9 cellular contexts compared by ENCODE assay signal in genomic region chr6:56046576-56046975, GRCh38.
DNase-seq lines count a peak whose midpoint lies in the region; ATAC-seq and TF ChIP-seq lines count a peak whose summit lies in the region.
"Had no signal": no experiment of that assay in that cellular context is flagged by ENCODE, and none has a peak within 500 bp of the region (broad histone marks: within the 10 kb centered on the region; RNA-seq: fewer than 3 reads in every experiment).

No MANE protein-coding gene starts in this region.

- no peak overlapping the region for H2AFZ ChIP-seq in fibroblast of lung (ENCODE audit: low read length)

- no peak overlapping the region for H3K4me2 ChIP-seq in fibroblast of lung (ENCODE audit: extremely low read depth, insufficient read depth, low read length)
- peak overlapping the region; percentile 29 for H3K4me2 ChIP-seq in skeletal muscle satellite cell (ENCODE audit: low read length)

- DNase-seq in SJCRH30 (peak; percentile 42 to 49), fibroblast of lung (ENCODE audit: low read depth in 2 of 2) (peak; percentile 69 to 88), NCI-H1417 treated with DMSO at 0.1 percent for 48 hours (lab: John Stamatoyannopoulos, UW) (no peak)
- no peak for DNase-seq in central memory CD4-positive, alpha-beta T cell
- DNase-seq: testis had no signal

- H3K4me1 ChIP-seq in SJCRH30 (peaks cover 21% of the 10 kb centered on the region), fibroblast of lung (ENCODE audit: control insufficient read depth, extremely low read depth, insufficient read depth, low read length) (no peaks in the 10 kb centered on the region), skeletal muscle satellite cell (ENCODE audit: control insufficient read depth, insufficient read depth, low read length) (peaks cover 55% of the 10 kb centered on the region)
- H3K4me1 ChIP-seq: testis had no signal

- no peak for TF ChIP-seq CTCF in fibroblast of lung (conservative IDR thresholded peaks at IDR 0.05 in 1 of 2, IDR thresholded peaks at IDR 0.05 in 1 of 2; ENCODE audit: low read depth in 1 of 2, low read length in 2 of 2)

- peak; percentile 60 for ATAC-seq in GM19463 (IDR thresholded peaks at IDR 0.05; ENCODE audit: unreplicated experiment)
- ATAC-seq in GM21619 (IDR thresholded peaks at IDR 0.05; ENCODE audit: unreplicated experiment): no peak
- ATAC-seq in HG02588 (IDR thresholded peaks at IDR 0.05; ENCODE audit: unreplicated experiment): no peak

- H3K4me3 ChIP-seq in SJCRH30: no peak overlapping the region
- H3K4me3 ChIP-seq in fibroblast of lung (replicated peaks in 1 of 4; ENCODE audit: control extremely low read depth in 1 of 4, insufficient read depth in 1 of 4, low read depth in 3 of 4, low read length in 4 of 4): no peak overlapping the region
- no peak overlapping the region for H3K4me3 ChIP-seq in skeletal muscle satellite cell (ENCODE audit: low read length)
- H3K4me3 ChIP-seq: testis had no signal

- H3K27me3 ChIP-seq in SJCRH30 (no peaks in the 10 kb centered on the region), fibroblast of lung (ENCODE audit: control insufficient read depth, insufficient read depth, low read length) (no peaks in the 10 kb centered on the region), skeletal muscle satellite cell (ENCODE audit: control insufficient read depth, insufficient read depth, low read length) (no peaks in the 10 kb centered on the region)
- H3K27me3 ChIP-seq: testis had no signal

- H3K36me3 ChIP-seq in SJCRH30: no peaks in the 10 kb centered on the region
- H3K36me3 ChIP-seq in fibroblast of lung (ENCODE audit: control insufficient read depth, insufficient read depth, low read length): no peaks in the 10 kb centered on the region
- H3K36me3 ChIP-seq in skeletal muscle satellite cell (ENCODE audit: insufficient read depth, low read length): no peaks in the 10 kb centered on the region

- H3K9me3 ChIP-seq in SJCRH30 (replicated peaks): no peaks in the 10 kb centered on the region
- H3K9me3 ChIP-seq in fibroblast of lung (ENCODE audit: control insufficient read depth, insufficient read depth, low read depth, low read length): no peaks in the 10 kb centered on the region
- H3K9me3 ChIP-seq in skeletal muscle satellite cell (replicated peaks; ENCODE audit: low read length): no peaks in the 10 kb centered on the region
- H3K9me3 ChIP-seq: testis had no signal

- H3K9ac ChIP-seq in fibroblast of lung (ENCODE audit: insufficient read depth, low read length): no peak overlapping the region
- H3K9ac ChIP-seq in skeletal muscle satellite cell (ENCODE audit: low read depth, low read length): no peak overlapping the region

- no peak overlapping the region for H3K27ac ChIP-seq in SJCRH30
- no peak overlapping the region for H3K27ac ChIP-seq in fibroblast of lung (ENCODE audit: insufficient read depth, low read length)
- H3K27ac ChIP-seq: testis had no signal

- no peaks in the 10 kb centered on the region for H3K79me2 ChIP-seq in fibroblast of lung (ENCODE audit: control insufficient read depth, insufficient read depth, low read length)

- no peaks in the 10 kb centered on the region for H4K20me1 ChIP-seq in fibroblast of lung (ENCODE audit: control insufficient read depth, extremely low read depth, insufficient read depth, low read length)

Comparison
In these comparisons a context has a peak if more than half of its experiments do, and no peak if none do; other contexts are left out.
1. DNase-seq: peak in SJCRH30 (2 of 2) and fibroblast of lung (2 of 2); none in NCI-H1417 treated with DMSO at 0.1 percent for 48 hours (single experiment) and central memory CD4-positive, alpha-beta T cell (single experiment).